In the genomic region with DNA sequence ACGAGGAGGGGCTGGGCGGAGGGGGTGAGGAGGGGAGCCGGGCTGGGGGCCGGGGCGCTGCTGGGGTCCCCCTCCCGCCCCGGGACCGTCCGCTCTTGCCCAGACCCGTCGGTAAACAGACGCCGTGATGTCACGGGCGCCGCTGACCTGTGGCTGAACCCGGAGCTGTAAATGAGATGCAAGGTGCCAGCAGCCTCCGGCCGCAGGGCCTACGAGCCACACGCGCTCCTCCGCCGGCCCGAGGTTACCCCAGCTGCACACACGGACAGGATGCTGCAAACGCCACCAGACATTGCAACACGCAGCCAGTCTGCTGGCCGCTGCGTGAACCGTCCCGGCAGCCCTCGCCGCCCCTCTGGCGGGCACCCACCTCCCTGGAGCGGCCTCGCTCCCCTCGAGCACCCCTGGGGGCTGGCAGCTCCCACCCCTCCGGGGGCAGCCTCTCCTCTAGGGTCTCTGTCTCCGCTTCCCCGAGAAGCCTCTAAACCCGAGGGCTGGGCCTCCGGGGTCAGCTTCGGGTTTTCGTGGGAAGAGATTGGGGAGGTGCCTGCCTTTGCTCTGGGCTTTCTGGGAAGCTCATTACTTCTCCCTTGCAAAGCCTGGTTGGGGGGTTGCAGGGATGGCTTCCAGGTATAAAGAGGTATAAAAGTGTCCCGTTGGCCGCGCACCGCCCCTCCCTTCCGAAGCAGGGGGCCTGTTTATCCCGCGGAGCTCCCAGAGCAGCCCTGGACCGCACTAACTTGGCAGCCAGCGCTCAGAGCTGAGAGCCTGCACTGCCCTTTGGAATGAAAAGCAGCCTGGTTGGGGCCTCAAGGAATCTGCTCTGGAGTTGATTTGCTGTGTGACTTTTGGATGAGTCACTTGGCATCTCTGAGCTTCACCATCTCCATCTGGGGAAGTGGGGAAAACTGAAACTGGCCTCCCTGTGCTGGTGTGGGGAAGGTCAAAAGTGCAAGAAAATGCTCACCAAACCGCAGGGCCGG, we compare ENCODE assay signal across 1 cellular context.
TF ChIP-seq lines count a peak whose summit lies in the region.

No MANE protein-coding gene starts in this region.

TF ChIP-seq in SK-N-SH treated with all-trans-retinoic acid at 6 μM for 48 hours, 23 proteins besides CTCF, POLR2A, EP300 and RAD21 (continued from another document):
- TF ChIP-seq TSHZ2 (CRISPR knock-in tag; IDR thresholded peaks at IDR 0.05): peak; percentile 97
- TF ChIP-seq, protein P1, sequence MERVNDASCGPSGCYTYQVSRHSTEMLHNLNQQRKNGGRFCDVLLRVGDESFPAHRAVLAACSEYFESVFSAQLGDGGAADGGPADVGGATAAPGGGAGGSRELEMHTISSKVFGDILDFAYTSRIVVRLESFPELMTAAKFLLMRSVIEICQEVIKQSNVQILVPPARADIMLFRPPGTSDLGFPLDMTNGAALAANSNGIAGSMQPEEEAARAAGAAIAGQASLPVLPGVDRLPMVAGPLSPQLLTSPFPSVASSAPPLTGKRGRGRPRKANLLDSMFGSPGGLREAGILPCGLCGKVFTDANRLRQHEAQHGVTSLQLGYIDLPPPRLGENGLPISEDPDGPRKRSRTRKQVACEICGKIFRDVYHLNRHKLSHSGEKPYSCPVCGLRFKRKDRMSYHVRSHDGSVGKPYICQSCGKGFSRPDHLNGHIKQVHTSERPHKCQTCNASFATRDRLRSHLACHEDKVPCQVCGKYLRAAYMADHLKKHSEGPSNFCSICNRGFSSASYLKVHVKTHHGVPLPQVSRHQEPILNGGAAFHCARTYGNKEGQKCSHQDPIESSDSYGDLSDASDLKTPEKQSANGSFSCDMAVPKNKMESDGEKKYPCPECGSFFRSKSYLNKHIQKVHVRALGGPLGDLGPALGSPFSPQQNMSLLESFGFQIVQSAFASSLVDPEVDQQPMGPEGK (CRISPR knock-in tag; IDR thresholded peaks at IDR 0.05; ENCODE audit: borderline replicate concordance): no peak
